ENCODE assay signal across 8 cellular contexts in the genomic region with DNA sequence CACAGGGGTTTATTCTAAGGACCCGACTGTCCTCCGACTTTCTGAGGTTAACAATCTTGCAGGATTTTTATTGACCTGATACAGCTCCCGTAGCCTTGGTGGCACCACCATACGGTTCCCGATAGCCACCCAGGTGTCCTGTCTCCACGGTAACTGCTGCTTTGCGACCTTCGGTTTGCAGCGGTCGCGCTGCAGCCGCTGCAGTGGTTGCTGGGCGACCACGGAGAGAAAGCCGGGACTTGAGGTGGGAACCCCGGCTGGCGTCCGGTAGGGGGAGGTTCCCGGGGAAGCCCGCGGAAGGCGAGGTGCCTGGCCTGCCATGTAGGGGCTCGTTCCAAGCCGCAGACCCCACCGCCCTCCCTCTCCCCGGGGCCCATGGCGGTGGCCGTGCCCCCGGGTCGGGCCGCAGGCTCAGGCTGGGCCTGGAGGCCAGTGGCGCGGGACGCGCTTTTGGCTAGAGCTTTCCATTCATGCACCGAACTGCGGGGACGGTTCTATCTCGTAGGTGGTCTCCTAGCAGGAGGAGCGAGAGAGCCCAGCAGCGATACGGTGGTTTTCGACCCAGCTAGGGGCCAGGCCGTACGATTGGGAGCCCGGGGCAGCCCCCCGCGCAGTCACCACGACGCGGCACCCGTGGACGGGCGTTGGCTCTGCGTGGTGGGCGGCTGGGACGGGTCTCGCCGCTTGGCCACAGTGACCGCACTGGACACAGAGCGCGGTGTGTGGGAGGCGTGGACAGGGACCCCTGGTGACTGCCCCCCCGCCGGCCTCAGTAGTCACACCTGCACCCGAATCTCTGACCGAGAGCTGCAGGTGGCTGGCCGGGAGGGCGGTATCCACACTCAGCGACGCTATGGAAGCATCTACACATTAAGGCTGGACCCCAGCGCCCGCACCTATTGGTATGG. TPM values are rescaled to one million over a fixed set of nuclear protein-coding genes. Genes with fewer than 3 reads are reported as not detected.
DNase-seq lines count a peak whose midpoint lies in the region; ATAC-seq and TF ChIP-seq lines count a peak whose summit lies in the region.

TSS of gene KLHDC9 (plus strand) at position 201 of the 908 bp plus-strand sequence. CDS start at position 376, 175 bp downstream.

- no peaks in the 10 kb centered on the region for H3K27me3 Mint-ChIP-seq in activated T-cell treated with anti-CD3 and anti-CD28 coated beads, Interleukin-2, amount 50 U/mL, for 24 hours

- ATAC-seq in GM18858 (IDR thresholded peaks at IDR 0.05; ENCODE audit: unreplicated experiment) (peak; percentile 63), HG03060 (IDR thresholded peaks at IDR 0.05; ENCODE audit: low read depth, unreplicated experiment) (peak; percentile 63)

- H3K36me3 Mint-ChIP-seq in activated T-cell treated with anti-CD3 and anti-CD28 coated beads, Interleukin-2, amount 50 U/mL, for 24 hours (ENCODE audit: low read depth), result peaks cover 44% of the 10 kb centered on the region

- H3K9me3 Mint-ChIP-seq in activated T-cell treated with anti-CD3 and anti-CD28 coated beads, Interleukin-2, amount 50 U/mL, for 24 hours, result no peaks in the 10 kb centered on the region

- no peak for TF ChIP-seq POLR2A in erythroblast (IDR thresholded peaks at IDR 0.05; ENCODE audit: low read length)

- H3K4me3 Mint-ChIP-seq in activated T-cell treated with anti-CD3 and anti-CD28 coated beads, Interleukin-2, amount 50 U/mL, for 24 hours, result peak within 1 kb of the TSS; percentile 73

- peak within 1 kb of the TSS; percentile 82 for H3K27ac Mint-ChIP-seq in activated T-cell treated with anti-CD3 and anti-CD28 coated beads, Interleukin-2, amount 50 U/mL, for 24 hours

- H3K4me1 Mint-ChIP-seq in activated T-cell treated with anti-CD3 and anti-CD28 coated beads, Interleukin-2, amount 50 U/mL, for 24 hours (ENCODE audit: low read depth), result peaks cover 48% of the 10 kb centered on the region

- DNase-seq in 8988T (peak; percentile 90), NCI-H510A treated with DMSO at 0.1 percent for 48 hours (lab: John Stamatoyannopoulos, UW) (peak; percentile 81), erythroblast (lab: John Stamatoyannopoulos, UW) (peak; percentile 68 to 71), mucosa of gallbladder (ENCODE audit: low spot score) (peak; percentile 80)
- DNase-seq in activated T-cell treated with anti-CD3 and anti-CD28 coated beads, Interleukin-2, amount 50 U/mL, for 24 hours, result peak; percentile 76
- peak; percentile 26 to 60 for DNase-seq in stimulated activated CD8-positive, alpha-beta memory T cell treated with anti-CD3 and anti-CD28 coated beads, Interleukin-7, amount 100 ng/mL, for 4 hours (ENCODE audit: low read depth in 2 of 2)

RNA-seq across cellular contexts. Expression of gene KLHDC9, which starts in this region (rescaled TPM):
- total RNA-seq in mucosa of gallbladder, result 14.3 TPM

Comparison
In these comparisons a context has a peak if more than half of its experiments do, and no peak if none do; other contexts are left out.
1. Peak in every context shown above with its lines: DNase-seq and ATAC-seq.